17 cellular contexts compared by ENCODE assay signal in genomic region chr17:38334480-38335364, GRCh38. TPM values are rescaled to one million over a fixed set of nuclear protein-coding genes. Genes with fewer than 3 reads are reported as not detected.
DNase-seq lines count a peak whose midpoint lies in the region; ATAC-seq and TF ChIP-seq lines count a peak whose summit lies in the region.
"Had no signal": no experiment of that assay in that cellular context is flagged by ENCODE, and none has a peak within 500 bp of the region (broad histone marks: within the 10 kb centered on the region; RNA-seq: fewer than 3 reads in every experiment).

No MANE protein-coding gene starts in this region.

- H3K27ac Mint-ChIP-seq in endodermal cell, result no peak overlapping the region
- H3K27ac Mint-ChIP-seq: B cell; CD4-positive, alpha-beta memory T cell; HFFc6; IgD-negative memory B cell had no signal

- H2BK12ac ChIP-seq in neuronal stem cell (ENCODE audit: low read length), result peak overlapping the region; percentile 89

- H3K4me1 ChIP-seq in endodermal cell (ENCODE audit: control insufficient read depth, insufficient read depth, low read length) (no peaks in the 10 kb centered on the region), neuronal stem cell (ENCODE audit: control insufficient read depth in 2 of 2, insufficient read depth in 1 of 2, low read depth in 1 of 2, low read length in 2 of 2) (peaks cover 0 to 3% of the 10 kb centered on the region in 2 donors)

- H3K36me3 ChIP-seq in endodermal cell (ENCODE audit: control insufficient read depth, insufficient read depth, low read length) (no peaks in the 10 kb centered on the region), neuronal stem cell (replicated peaks in 1 of 2; ENCODE audit: control insufficient read depth in 2 of 2, insufficient read depth in 2 of 2, low read length in 2 of 2) (no peaks in the 10 kb centered on the region)

- no peak overlapping the region for H3K27ac ChIP-seq in endodermal cell (ENCODE audit: low read depth, low read length)
- H3K27ac ChIP-seq in neuronal stem cell (replicated peaks; ENCODE audit: low read length), result no peak overlapping the region

- TF ChIP-seq CTCF in endodermal cell (conservative IDR thresholded peaks at IDR 0.05), result no peak

- no peak overlapping the region for H2BK5ac ChIP-seq in neuronal stem cell (ENCODE audit: low read length)

- peak overlapping the region; percentile 91 for H2AK5ac ChIP-seq in neuronal stem cell (ENCODE audit: low read depth, low read length)

- H3K9me3 ChIP-seq in endodermal cell (ENCODE audit: control insufficient read depth, low read length), result no peaks in the 10 kb centered on the region
- H3K9me3 ChIP-seq in neuronal stem cell (replicated peaks in 1 of 2; ENCODE audit: control insufficient read depth in 2 of 2, insufficient read depth in 1 of 2, low read depth in 1 of 2, low read length in 2 of 2), result no peaks in the 10 kb centered on the region

- peak overlapping the region; percentile 30 for H2BK15ac ChIP-seq in neuronal stem cell (ENCODE audit: low read length)

- H3K4me1 Mint-ChIP-seq in endodermal cell, result peaks cover 8% of the 10 kb centered on the region
- H3K4me1 Mint-ChIP-seq: B cell; CD4-positive, alpha-beta memory T cell; IgD-negative memory B cell had no signal

- H3K4me3 ChIP-seq in endodermal cell (ENCODE audit: low read length) (no peak overlapping the region), neuronal stem cell (ENCODE audit: low read length in 2 of 2) (no peak overlapping the region)

- H3K9ac ChIP-seq in endodermal cell (ENCODE audit: extremely low read depth, low read length, poor library complexity, severe bottlenecking), result no peak overlapping the region
- no peak overlapping the region for H3K9ac ChIP-seq in neuronal stem cell (ENCODE audit: low read depth, low read length, poor library complexity)

- H3K27me3 ChIP-seq in endodermal cell (ENCODE audit: control insufficient read depth, insufficient read depth, low read length, poor library complexity, severe bottlenecking) (no peaks in the 10 kb centered on the region), neuronal stem cell (ENCODE audit: control insufficient read depth in 3 of 3, insufficient read depth in 3 of 3, low read depth in 1 of 3, low read length in 3 of 3) (peaks cover 0 to 64% (median 0%) of the 10 kb centered on the region in 3 experiments)

- peaks cover 2% of the 10 kb centered on the region for H3K27me3 Mint-ChIP-seq in endodermal cell (ENCODE audit: insufficient read depth)

- no peaks in the 10 kb centered on the region for H3K36me3 Mint-ChIP-seq in endodermal cell (ENCODE audit: low read depth)
- H3K36me3 Mint-ChIP-seq: CD4-positive, alpha-beta memory T cell; IgD-negative memory B cell had no signal

- no peaks in the 10 kb centered on the region for H3K79me1 ChIP-seq in neuronal stem cell (ENCODE audit: low read depth, low read length)

- H3K18ac ChIP-seq in neuronal stem cell (ENCODE audit: low read length), result peak overlapping the region; percentile 61

- no peak overlapping the region for H3K4me3 Mint-ChIP-seq in endodermal cell
- H3K4me3 Mint-ChIP-seq: B cell; CD4-positive, alpha-beta memory T cell; HFFc6 had no signal

- H4K8ac ChIP-seq in neuronal stem cell (ENCODE audit: low read depth, low read length), result no peak overlapping the region

- 89 to 99% methylated on average over 18 to 30 of the region's 30 CpGs for WGBS in endodermal cell (ENCODE audit: insufficient coverage in 1 of 2, insufficient read length in 1 of 2), 2 experiments
- WGBS in neuronal stem cell (ENCODE audit: extremely low coverage in 2 of 2, insufficient read length in 2 of 2, insufficient replicate concordance in 1 of 2), 2 donors, result no CpG with 5 or more reads among the region's 30 CpGs

- H3K14ac ChIP-seq in neuronal stem cell (ENCODE audit: low read length), result peak overlapping the region; percentile 39

- ATAC-seq in HG02610 (IDR thresholded peaks at IDR 0.05; ENCODE audit: unreplicated experiment), result no peak

- no peak overlapping the region for H3K4ac ChIP-seq in neuronal stem cell (ENCODE audit: low read length)

- H3K4me2 ChIP-seq in neuronal stem cell (ENCODE audit: insufficient read depth, low read length, poor library complexity, severe bottlenecking), result no peak overlapping the region

- DNase-seq in activated effector memory CD4-positive, alpha-beta T cell treated with anti-CD3 and anti-CD28 coated beads, Interleukin-2, amount 50 U/mL, for 16 hours, result peak; percentile 43
- DNase-seq in activated effector memory CD4-positive, alpha-beta T cell treated with Interleukin-2 at 50 U/mL for 16 hours, result no peak
- DNase-seq in endodermal cell (peak; percentile 49), neuronal stem cell (ENCODE audit: low spot score) (no peak), Ammon's horn (ENCODE audit: low spot score) (no peak), iPS-NIHi7 (ENCODE audit: extremely low spot score) (no peak)
- DNase-seq: 8988T; CD4-positive, alpha-beta memory T cell; DMS79 treated with DMSO at 0.1 percent for 48 hours; EL; GOT3; HCEC 1CT; HFFc6; KG1 had no signal

- H2BK120ac ChIP-seq in neuronal stem cell (ENCODE audit: low read depth, low read length), result peak overlapping the region; percentile 36

- no peak overlapping the region for H2AFZ ChIP-seq in neuronal stem cell (ENCODE audit: low read length)

- H4K91ac ChIP-seq in neuronal stem cell (ENCODE audit: low read depth, low read length, poor library complexity), result no peak overlapping the region

- H3K9me3 Mint-ChIP-seq in endodermal cell, result no peaks in the 10 kb centered on the region
- H3K9me3 Mint-ChIP-seq: CD4-positive, alpha-beta memory T cell; HFFc6; IgD-negative memory B cell had no signal

- H3K23ac ChIP-seq in neuronal stem cell (ENCODE audit: low read depth, low read length, poor library complexity), result peak overlapping the region; percentile 35

RNA-seq across cellular contexts. Expression of gene GPR179, which starts 9.0 kb away (rescaled TPM):
- total RNA-seq in endodermal cell, result not detected
- polyA plus RNA-seq in endodermal cell (2013, experiment 1 of 2), result not detected
- polyA plus RNA-seq in endodermal cell (2013, experiment 2 of 2), result 0.04 TPM
- 0.03 TPM for polyA plus RNA-seq in neuronal stem cell (2013, experiment 1 of 2)
- 0.04 TPM for polyA plus RNA-seq in neuronal stem cell (2013, experiment 2 of 2)
- total RNA-seq: B cell, HFFc6 had no signal
- polyA plus RNA-seq: CD4-positive, alpha-beta memory T cell; IgD-negative memory B cell had no signal

RNA-seq across cellular contexts. Expression of gene SOCS7, which starts 16.9 kb away (rescaled TPM):
- total RNA-seq in endodermal cell, result 10 to 100 TPM; 24.4 to 28.1 TPM
- 18.4 TPM for polyA plus RNA-seq in endodermal cell (2013, experiment 1 of 2)
- polyA plus RNA-seq in endodermal cell (2013, experiment 2 of 2), result 16.2 TPM
- 16.3 TPM for polyA plus RNA-seq in neuronal stem cell (2013, experiment 1 of 2)
- 16.6 TPM for polyA plus RNA-seq in neuronal stem cell (2013, experiment 2 of 2)

RNA-seq across cellular contexts. Expression of gene MRPL45, which starts 37.8 kb away (rescaled TPM):
- 10 to 100 TPM; 48.8 to 51.9 TPM for total RNA-seq in endodermal cell
- 49.7 TPM for polyA plus RNA-seq in endodermal cell (2013, experiment 1 of 2)
- 47.2 TPM for polyA plus RNA-seq in endodermal cell (2013, experiment 2 of 2)
- polyA plus RNA-seq in neuronal stem cell (2013, experiment 1 of 2), result 55.5 TPM
- 56.9 TPM for polyA plus RNA-seq in neuronal stem cell (2013, experiment 2 of 2)

Comparison
In these comparisons a context has a peak if more than half of its experiments do, and no peak if none do; other contexts are left out.
1. DNase-seq: peak in activated effector memory CD4-positive, alpha-beta T cell treated with anti-CD3 and anti-CD28 coated beads, Interleukin-2, amount 50 U/mL, for 16 hours (single experiment) and endodermal cell (single experiment); none in activated effector memory CD4-positive, alpha-beta T cell treated with Interleukin-2 at 50 U/mL for 16 hours (single experiment), neuronal stem cell (single experiment), Ammon's horn (single experiment) and iPS-NIHi7 (single experiment).